ENCODE assay signal across 16 cellular contexts in genomic region chr11:86693501-86693900, GRCh38. TPM values are rescaled to one million over a fixed set of nuclear protein-coding genes. Genes with fewer than 3 reads are reported as not detected.
DNase-seq lines count a peak whose midpoint lies in the region; ATAC-seq and TF ChIP-seq lines count a peak whose summit lies in the region.
"Had no signal": no experiment of that assay in that cellular context is flagged by ENCODE, and none has a peak within 500 bp of the region (broad histone marks: within the 10 kb centered on the region; RNA-seq: fewer than 3 reads in every experiment).

No MANE protein-coding gene starts in this region.

- H3K27ac Mint-ChIP-seq in HFFc6 (peak overlapping the region; percentile 7; the same call in 1 of the 2 replicates), GM23338 (no peak overlapping the region)
- H3K27ac Mint-ChIP-seq: B cell; CD4-positive, alpha-beta T cell; IgD-negative memory B cell had no signal

- H3K79me2 ChIP-seq in ACC112 (ENCODE audit: control insufficient read depth, insufficient read depth, low read length, unreplicated experiment) (no peaks in the 10 kb centered on the region), GM23338 (replicated peaks; ENCODE audit: insufficient read depth) (no peaks in the 10 kb centered on the region)

- intact Hi-C loops in esophagus muscularis mucosa (cut with DNase I) (no loop called here), sigmoid colon (cut with DNase I) (no loop called here), ascending aorta (cut with DNase I) (no loop called here)

- H3K36me3 ChIP-seq in ACC112 (ENCODE audit: insufficient read depth, low read length) (no peaks in the 10 kb centered on the region), esophagus muscularis mucosa (no peaks in the 10 kb centered on the region), sigmoid colon (no peaks in the 10 kb centered on the region), GM23338 (ENCODE audit: insufficient read depth) (no peaks in the 10 kb centered on the region), ascending aorta (no peaks in the 10 kb centered on the region)

- ATAC-seq in GM23338 (no peak), GM19023 (IDR thresholded peaks at IDR 0.05; ENCODE audit: unreplicated experiment) (no peak)

- H2AFZ ChIP-seq in ACC112 (ENCODE audit: low read length, unreplicated experiment) (no peak overlapping the region), GM23338 (no peak overlapping the region)

- H3K4me3 Mint-ChIP-seq in HFFc6 (no peak overlapping the region), GM23338 (no peak overlapping the region)
- H3K4me3 Mint-ChIP-seq: B cell; CD4-positive, alpha-beta T cell; IgD-negative memory B cell had no signal

- H4K20me1 ChIP-seq in GM23338 (replicated peaks; ENCODE audit: insufficient read depth): no peaks in the 10 kb centered on the region

- H3K36me3 Mint-ChIP-seq in HFFc6 (ENCODE audit: low read depth): no peaks in the 10 kb centered on the region
- no peaks in the 10 kb centered on the region for H3K36me3 Mint-ChIP-seq in GM23338 (ENCODE audit: low read depth)
- H3K36me3 Mint-ChIP-seq: IgD-negative memory B cell had no signal

- no peaks in the 10 kb centered on the region for H3F3A ChIP-seq in GM23338 (replicated peaks; ENCODE audit: low read depth)

- H3K4me1 Mint-ChIP-seq in HFFc6 (ENCODE audit: low read depth) (peaks cover 90% of the 10 kb centered on the region), GM23338 (no peaks in the 10 kb centered on the region)
- H3K4me1 Mint-ChIP-seq: B cell, IgD-negative memory B cell had no signal

- H3K4me3 ChIP-seq in ACC112 (ENCODE audit: low read depth, low read length): no peak overlapping the region
- H3K4me3 ChIP-seq in esophagus muscularis mucosa: no peak overlapping the region
- H3K4me3 ChIP-seq in sigmoid colon: no peak overlapping the region
- H3K4me3 ChIP-seq in GM23338: no peak overlapping the region
- H3K4me3 ChIP-seq in ascending aorta: no peak overlapping the region

- TF ChIP-seq EP300 in esophagus muscularis mucosa (IDR thresholded peaks at IDR 0.05): no peak
- TF ChIP-seq EP300 in sigmoid colon (IDR thresholded peaks at IDR 0.05): no peak

- H3K9me3 ChIP-seq in esophagus muscularis mucosa: no peaks in the 10 kb centered on the region
- H3K9me3 ChIP-seq in sigmoid colon: no peaks in the 10 kb centered on the region
- no peaks in the 10 kb centered on the region for H3K9me3 ChIP-seq in ascending aorta

- H3K4me1 ChIP-seq in ACC112 (ENCODE audit: control insufficient read depth, insufficient read depth, low read length, unreplicated experiment) (peaks cover 80% of the 10 kb centered on the region), esophagus muscularis mucosa (peaks cover 15 to 57% (median 45%) of the 10 kb centered on the region in 4 donors), sigmoid colon (peaks cover 0 to 59% (median 46%) of the 10 kb centered on the region in 4 donors), GM23338 (ENCODE audit: insufficient read depth) (no peaks in the 10 kb centered on the region), ascending aorta (peaks cover 4 to 17% of the 10 kb centered on the region in 2 donors)

- no peak for TF ChIP-seq POLR2A in esophagus muscularis mucosa (IDR thresholded peaks at IDR 0.05; ENCODE audit: low read depth)
- TF ChIP-seq POLR2A in sigmoid colon (IDR thresholded peaks at IDR 0.05): no peak

- H3K27me3 Mint-ChIP-seq in HFFc6 (ENCODE audit: insufficient read depth): no peaks in the 10 kb centered on the region
- H3K27me3 Mint-ChIP-seq in GM23338 (ENCODE audit: insufficient read depth, low read depth, poor library complexity): peaks cover under 1% of the 10 kb centered on the region
- H3K27me3 Mint-ChIP-seq: CD4-positive, alpha-beta T cell had no signal

- 72% methylated on average over 2 of the region's 2 CpGs for WGBS in esophagus muscularis mucosa
- 92 to 94% methylated on average over 2 of the region's 2 CpGs for WGBS in sigmoid colon, 2 donors

- H3K27ac ChIP-seq in ACC112 (ENCODE audit: low read depth, low read length) (peak overlapping the region; percentile 72), esophagus muscularis mucosa (replicated peaks in 1 of 4) (peak overlapping the region in 3 of 4 donors; percentile 5 to 77 (median 23)), sigmoid colon (peak overlapping the region; percentile 2 to 54 (median 32)), GM23338 (ENCODE audit: low read depth) (no peak overlapping the region), ascending aorta (no peak overlapping the region)

- no peaks in the 10 kb centered on the region for H3K27me3 ChIP-seq in ACC112 (ENCODE audit: insufficient read depth, low read length)
- no peaks in the 10 kb centered on the region for H3K27me3 ChIP-seq in esophagus muscularis mucosa
- no peaks in the 10 kb centered on the region for H3K27me3 ChIP-seq in sigmoid colon
- H3K27me3 ChIP-seq in GM23338 (ENCODE audit: insufficient read depth): no peaks in the 10 kb centered on the region
- H3K27me3 ChIP-seq in ascending aorta: no peaks in the 10 kb centered on the region

- TF ChIP-seq CTCF in HFFc6 (IDR thresholded peaks at IDR 0.05) (no peak), esophagus muscularis mucosa (IDR thresholded peaks at IDR 0.05) (no peak), sigmoid colon (IDR thresholded peaks at IDR 0.05) (no peak), GM23338 (conservative IDR thresholded peaks at IDR 0.05; ENCODE audit: low read depth in 2 of 2) (no peak), ascending aorta (IDR thresholded peaks at IDR 0.05) (no peak)

- no peaks in the 10 kb centered on the region for H3K9me2 ChIP-seq in GM23338 (ENCODE audit: insufficient read depth)

- H3K4me2 ChIP-seq in GM23338: no peak overlapping the region

- H3K9me3 Mint-ChIP-seq in HFFc6 (no peaks in the 10 kb centered on the region), GM23338 (no peaks in the 10 kb centered on the region)
- H3K9me3 Mint-ChIP-seq: CD4-positive, alpha-beta T cell had no signal

- DNase-seq in HFFc6: no peak
- no peak for DNase-seq in esophagus muscularis mucosa (ENCODE audit: extremely low spot score)
- no peak for DNase-seq in sigmoid colon
- DNase-seq in GM23338 (ENCODE audit: low spot score): no peak
- no peak for DNase-seq in ascending aorta (ENCODE audit: low spot score in 2 of 2)
- DNase-seq: C1 segment of cervical spinal cord; CD4-positive, alpha-beta T cell; DMS153; DMS79 treated with DMSO at 0.1 percent for 48 hours; GDM1; HCEC 1CT; KG1 had no signal

TF ChIP-seq in GM23338, 12 proteins besides CTCF, POLR2A, EP300 and RAD21 (continues in another document):
- no peak for TF ChIP-seq ZNF114 (CRISPR knock-in tag; IDR thresholded peaks at IDR 0.05)

RNA-seq across cellular contexts. Expression of gene ME3, which starts 21.1 kb away (rescaled TPM):
- 1 to 10 TPM; 3.5 to 8.6 (median 6.6) TPM for total RNA-seq in HFFc6 (2021; fragmentation: NEBNext Ultra II Directional; extraction: Animal tissue kit (Norgen Biotek cat#: 25700))
- total RNA-seq in esophagus muscularis mucosa (10 to 100 TPM; 20.4 to 50.1 (median 26.2) TPM), sigmoid colon (10 to 100 TPM; 25.5 to 53.2 (median 37.0) TPM), ascending aorta (34.2 TPM)
- polyA plus RNA-seq in sigmoid colon (10 to 100 TPM in 2 of 3 donors, 1 to 10 TPM in 1; 7.8 to 13.6 (median 10.9) TPM), GM23338 (2016; fragmentation: Nextera tagmentation; extraction: Ambion mirVana) (1.0 and 1.3 TPM in 2 replicates)
- total RNA-seq in GM23338 (2014; rRNA removed; shearing (Covaris generic)): 3.8 and 4.0 TPM in 2 replicates
- total RNA-seq: B cell had no signal
- polyA plus RNA-seq: IgD-negative memory B cell had no signal

Comparison
In these comparisons a context has a peak if more than half of its experiments do, and no peak if none do; other contexts are left out.
1. H3K27ac ChIP-seq: peak in ACC112 (single experiment), esophagus muscularis mucosa (3 of 4) and sigmoid colon (4 of 4); none in GM23338 (single experiment) and ascending aorta (0 of 2).